Comparison of ENCODE assay signal across 21 cellular contexts in the genomic region with DNA sequence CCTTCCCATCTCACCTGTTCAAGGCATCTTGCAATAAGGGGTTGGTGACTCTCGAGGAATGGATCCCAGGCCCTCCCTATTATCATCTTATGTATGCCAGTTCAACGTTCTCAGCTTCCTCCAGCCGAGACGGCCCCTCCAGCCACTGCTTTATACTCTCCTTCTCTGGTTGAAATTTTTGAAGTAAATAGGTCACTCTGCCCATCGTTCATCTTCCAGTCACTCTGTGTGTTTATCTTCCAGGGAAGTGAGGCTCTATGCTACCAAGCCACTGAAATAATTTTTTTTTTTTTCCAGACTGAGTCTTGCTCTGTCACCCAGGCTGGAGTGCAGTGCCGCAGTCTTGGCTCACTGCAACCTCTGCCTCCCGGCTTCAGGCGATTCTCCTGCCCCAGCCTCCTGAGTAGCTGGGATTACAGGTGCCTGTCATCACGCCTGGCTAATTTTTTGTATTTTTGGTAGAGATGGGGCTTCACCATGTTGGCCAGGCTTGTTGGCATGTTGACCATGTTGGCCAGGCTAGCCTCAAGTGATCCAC.
"Had no signal": no experiment of that assay in that cellular context is flagged by ENCODE, and none has a peak within 500 bp of the region (broad histone marks: within the 10 kb centered on the region; RNA-seq: fewer than 3 reads in every experiment).

No MANE protein-coding gene starts in this region.

- H3K9me3 ChIP-seq: tibial nerve, vagina had no signal

- H3K9me3 Mint-ChIP-seq: activated naive CD4-positive, alpha-beta T cell treated with anti-CD3 and anti-CD28 coated beads, Interleukin-2, amount 50 U/mL, for 24 hours; dendritic cell treated with granulocyte-macrophage colony-stimulating factor and Interleukin-4, amounts not matched to agents 40 ng/mL and 50 ng/mL, for 4 days; natural killer cell treated with Interleukin-12 subunit alpha and Interleukin-12 subunit beta and Interleukin-15 and Interleukin-18, amount 100 ng/mL, for 72 hours; stimulated activated naive B cell treated with anti-CD40 and anti-IgM and Interleukin-4, amounts not matched to agents 10 μg/mL and 1 μg/mL and 100 μg/mL, for 72 hours had no signal

- H3K4me3 ChIP-seq: cardiac muscle cell, tibial nerve, vagina had no signal

- H3K4me3 Mint-ChIP-seq: activated naive CD4-positive, alpha-beta T cell treated with anti-CD3 and anti-CD28 coated beads, Interleukin-2, amount 50 U/mL, for 24 hours; dendritic cell treated with granulocyte-macrophage colony-stimulating factor and Interleukin-4, amounts not matched to agents 40 ng/mL and 50 ng/mL, for 4 days; natural killer cell treated with Interleukin-12 subunit alpha and Interleukin-12 subunit beta and Interleukin-15 and Interleukin-18, amount 100 ng/mL, for 72 hours; stimulated activated naive B cell treated with anti-CD40 and anti-IgM and Interleukin-4, amounts not matched to agents 10 μg/mL and 1 μg/mL and 100 μg/mL, for 72 hours had no signal

- H3K36me3 ChIP-seq: cardiac muscle cell, tibial nerve, vagina had no signal

- ATAC-seq: activated CD4-positive, CD25-positive, alpha-beta regulatory T cell treated with anti-CD3 and anti-CD28 coated beads, Interleukin-2, amount 50 U/mL, for 24 hours; foreskin keratinocyte; natural killer cell treated with Interleukin-12 subunit alpha and Interleukin-12 subunit beta and Interleukin-15 and Interleukin-18, amount 100 ng/mL, for 72 hours; stimulated activated naive B cell treated with anti-CD40 and anti-IgM and Interleukin-4, amounts not matched to agents 10 μg/mL and 1 μg/mL and 100 μg/mL, for 72 hours had no signal

- H3K27me3 Mint-ChIP-seq: activated naive CD4-positive, alpha-beta T cell treated with anti-CD3 and anti-CD28 coated beads, Interleukin-2, amount 50 U/mL, for 24 hours; dendritic cell treated with granulocyte-macrophage colony-stimulating factor and Interleukin-4, amounts not matched to agents 40 ng/mL and 50 ng/mL, for 4 days; natural killer cell treated with Interleukin-12 subunit alpha and Interleukin-12 subunit beta and Interleukin-15 and Interleukin-18, amount 100 ng/mL, for 72 hours; stimulated activated naive B cell treated with anti-CD40 and anti-IgM and Interleukin-4, amounts not matched to agents 10 μg/mL and 1 μg/mL and 100 μg/mL, for 72 hours had no signal

- H3K27me3 ChIP-seq: cardiac muscle cell, foreskin keratinocyte, tibial nerve, vagina had no signal

- H3K27ac Mint-ChIP-seq: activated naive CD4-positive, alpha-beta T cell treated with anti-CD3 and anti-CD28 coated beads, Interleukin-2, amount 50 U/mL, for 24 hours; dendritic cell treated with granulocyte-macrophage colony-stimulating factor and Interleukin-4, amounts not matched to agents 40 ng/mL and 50 ng/mL, for 4 days; natural killer cell treated with Interleukin-12 subunit alpha and Interleukin-12 subunit beta and Interleukin-15 and Interleukin-18, amount 100 ng/mL, for 72 hours; stimulated activated naive B cell treated with anti-CD40 and anti-IgM and Interleukin-4, amounts not matched to agents 10 μg/mL and 1 μg/mL and 100 μg/mL, for 72 hours had no signal

- H3K27ac ChIP-seq: cardiac muscle cell, foreskin keratinocyte, tibial nerve had no signal

- DNase-seq: activated CD4-positive, alpha-beta T cell treated with anti-CD3 and anti-CD28 coated beads, Interleukin-2, amount 50 U/mL, for 1 hour; activated CD8-positive, alpha-beta memory T cell treated with anti-CD3 and anti-CD28 coated beads for 24 hours; activated gamma-delta T cell; amygdala; effector CD8-positive, alpha-beta T cell; foreskin keratinocyte; glutamatergic neuron; hippocampal formation; left cardiac atrium; nucleus accumbens; posterior cingulate gyrus; stimulated activated naive B cell treated with anti-CD40 and anti-IgM and Interleukin-4, amounts not matched to agents 10 μg/mL and 1 μg/mL and 100 μg/mL, for 72 hours; substantia nigra; T1000 had no signal
